In genomic region chr14:95151561-95151960, GRCh38 we compare ENCODE assay signal across 1 cellular context.
TF ChIP-seq lines count a peak whose summit lies in the region.

No MANE protein-coding gene starts in this region.

TF ChIP-seq in GM12878, 131 proteins besides CTCF, POLR2A, EP300 and RAD21:
- no peak for TF ChIP-seq YBX1 (IDR thresholded peaks at IDR 0.05)
- no peak for TF ChIP-seq TAF1 (IDR thresholded peaks at IDR 0.05; ENCODE audit: borderline replicate concordance, low read depth, low read length)
- TF ChIP-seq BCL3 (IDR thresholded peaks at IDR 0.05; ENCODE audit: borderline replicate concordance, insufficient read depth, low read depth, low read length, poor library complexity, severe bottlenecking) = no peak
- no peak for TF ChIP-seq FOXK2 (IDR thresholded peaks at IDR 0.05)
- TF ChIP-seq YY1 (IDR thresholded peaks at IDR 0.05; ENCODE audit: low read depth, low read length) = no peak
- no peak for TF ChIP-seq ZBED1 (IDR thresholded peaks at IDR 0.05; ENCODE audit: borderline replicate concordance)
